In genomic region chr11:131600591-131600990, GRCh38 we compare ENCODE assay signal across 21 cellular contexts.
DNase-seq lines count a peak whose midpoint lies in the region; ATAC-seq, FAIRE-seq and TF ChIP-seq lines count a peak whose summit lies in the region.
"Had no signal": no experiment of that assay in that cellular context is flagged by ENCODE, and none has a peak within 500 bp of the region (broad histone marks: within the 10 kb centered on the region; RNA-seq: fewer than 3 reads in every experiment).

No MANE protein-coding gene starts in this region.

- H3K9me3 Mint-ChIP-seq in natural killer cell, result no peaks in the 10 kb centered on the region

- TF ChIP-seq CTCF in AG09319 (IDR thresholded peaks at IDR 0.05; ENCODE audit: low read depth, low read length) (no peak), LNCaP clone FGC (IDR thresholded peaks at IDR 0.05; ENCODE audit: control insufficient read depth, extremely low read depth, insufficient read depth) (no peak), VCaP (conservative IDR thresholded peaks at IDR 0.05) (no peak), fibroblast of lung (conservative IDR thresholded peaks at IDR 0.05 in 1 of 2, IDR thresholded peaks at IDR 0.05 in 1 of 2; ENCODE audit: low read depth in 1 of 2, low read length in 2 of 2) (no peak), natural killer cell (IDR thresholded peaks at IDR 0.05) (no peak), D721Med (IDR thresholded peaks at IDR 0.05; ENCODE audit: insufficient read depth, missing control alignments) (no peak)

- H2AFZ ChIP-seq in fibroblast of lung (ENCODE audit: low read length), result no peak overlapping the region

- no peaks in the 10 kb centered on the region for H3K4me1 Mint-ChIP-seq in natural killer cell
- H3K4me1 Mint-ChIP-seq: CD8-positive, alpha-beta memory T cell had no signal

- no peaks in the 10 kb centered on the region for H3K9me3 ChIP-seq in fibroblast of lung (ENCODE audit: control insufficient read depth, insufficient read depth, low read depth, low read length)
- H3K9me3 ChIP-seq: Peyer's patch, SJSA1 had no signal

- no peaks in the 10 kb centered on the region for H3K36me3 Mint-ChIP-seq in natural killer cell
- H3K36me3 Mint-ChIP-seq: CD8-positive, alpha-beta memory T cell had no signal

- H3K27ac ChIP-seq in VCaP (peak overlapping the region; percentile 39), fibroblast of lung (ENCODE audit: insufficient read depth, low read length) (no peak overlapping the region)
- H3K27ac ChIP-seq: BLaER1 treated with 17β-estradiol and CSF1 and Interleukin-3, amounts not matched to agents 10 nM and 100 nM; Peyer's patch; SJSA1 had no signal

- no peak overlapping the region for H3K9ac ChIP-seq in fibroblast of lung (ENCODE audit: insufficient read depth, low read length)
- H3K9ac ChIP-seq: BLaER1 treated with 17β-estradiol and CSF1 and Interleukin-3, amounts not matched to agents 10 nM and 100 nM had no signal

- no peaks in the 10 kb centered on the region for H3K27me3 ChIP-seq in fibroblast of lung (ENCODE audit: control insufficient read depth, insufficient read depth, low read length)
- H3K27me3 ChIP-seq: Peyer's patch, SJSA1 had no signal

- no peaks in the 10 kb centered on the region for H3K4me1 ChIP-seq in fibroblast of lung (ENCODE audit: control insufficient read depth, extremely low read depth, insufficient read depth, low read length)
- H3K4me1 ChIP-seq: BLaER1 treated with 17β-estradiol and CSF1 and Interleukin-3, amounts not matched to agents 10 nM and 100 nM; Peyer's patch had no signal

- no peaks in the 10 kb centered on the region for H4K20me1 ChIP-seq in fibroblast of lung (ENCODE audit: control insufficient read depth, extremely low read depth, insufficient read depth, low read length)
- H4K20me1 ChIP-seq: BLaER1 treated with 17β-estradiol and CSF1 and Interleukin-3, amounts not matched to agents 10 nM and 100 nM had no signal

- H3K4me3 ChIP-seq in LNCaP clone FGC (ENCODE audit: low read depth, low read length) (no peak overlapping the region), fibroblast of lung (replicated peaks in 1 of 4; ENCODE audit: control extremely low read depth in 1 of 4, insufficient read depth in 1 of 4, low read depth in 3 of 4, low read length in 4 of 4) (no peak overlapping the region)
- H3K4me3 ChIP-seq: BLaER1 treated with 17β-estradiol and CSF1 and Interleukin-3, amounts not matched to agents 10 nM and 100 nM; K562; Peyer's patch; SJSA1 had no signal

- H3K27ac Mint-ChIP-seq in natural killer cell, result no peak overlapping the region
- H3K27ac Mint-ChIP-seq: CD8-positive, alpha-beta memory T cell had no signal

- no peak for FAIRE-seq in D721Med (lab: Jason Lieb, UNC)
- FAIRE-seq: A204.1, GM12892, GM18507, K562 had no signal

- no peaks in the 10 kb centered on the region for H3K36me3 ChIP-seq in fibroblast of lung (ENCODE audit: control insufficient read depth, insufficient read depth, low read length)
- H3K36me3 ChIP-seq: BLaER1 treated with 17β-estradiol and CSF1 and Interleukin-3, amounts not matched to agents 10 nM and 100 nM; Peyer's patch; SJSA1 had no signal

- intact Hi-C loops in natural killer cell (cut with micrococcal nuclease), result no loop called here

- H3K79me2 ChIP-seq in fibroblast of lung (ENCODE audit: control insufficient read depth, insufficient read depth, low read length), result no peaks in the 10 kb centered on the region

- DNase-seq in AG09319 (ENCODE audit: extremely low read depth, low read depth) (peak; percentile 8), LNCaP clone FGC (ENCODE audit: low read depth) (peak; percentile 61), fibroblast of lung (ENCODE audit: low read depth in 2 of 2) (peak; percentile 19 to 72), natural killer cell (no peak), D721Med (ENCODE audit: insufficient read length, low spot score) (no peak), NCI-H2196 treated with DMSO at 0.1 percent for 48 hours (lab: John Stamatoyannopoulos, UW; ENCODE audit: unreplicated experiment) (no peak)
- DNase-seq in stimulated activated CD4-positive, alpha-beta T cell treated with anti-CD3 and anti-CD28 coated beads, Interleukin-15, amount 100 ng/mL, for 24 hours, result no peak
- DNase-seq: CD8-positive, alpha-beta memory T cell; GOT3; NCI-H146; NCI-H2107; NCI-H2227 treated with DMSO at 0.1 percent for 48 hours; NCI-H510A treated with DMSO at 0.1 percent for 48 hours; Peyer's patch had no signal

- peaks cover 0 to under 1% of the 10 kb centered on the region in 2 donors for H3K27me3 Mint-ChIP-seq in natural killer cell (ENCODE audit: low read depth in 2 of 2)
- H3K27me3 Mint-ChIP-seq: CD8-positive, alpha-beta memory T cell had no signal

- no peak overlapping the region for H3K4me3 Mint-ChIP-seq in natural killer cell
- H3K4me3 Mint-ChIP-seq: CD8-positive, alpha-beta memory T cell had no signal

- ATAC-seq in natural killer cell, result no peak
- ATAC-seq: K562 had no signal

- H3K4me2 ChIP-seq in fibroblast of lung (ENCODE audit: extremely low read depth, insufficient read depth, low read length), result no peak overlapping the region
- H3K4me2 ChIP-seq: BLaER1 treated with 17β-estradiol and CSF1 and Interleukin-3, amounts not matched to agents 10 nM and 100 nM had no signal

Comparison
In these comparisons a context has a peak if more than half of its experiments do, and no peak if none do; other contexts are left out.
1. DNase-seq: peak in AG09319 (single experiment), LNCaP clone FGC (single experiment) and fibroblast of lung (2 of 2); none in natural killer cell (single experiment), stimulated activated CD4-positive, alpha-beta T cell treated with anti-CD3 and anti-CD28 coated beads, Interleukin-15, amount 100 ng/mL, for 24 hours (single experiment), D721Med (single experiment) and NCI-H2196 treated with DMSO at 0.1 percent for 48 hours (single experiment).